10 cellular contexts compared by ENCODE assay signal in the genomic region with DNA sequence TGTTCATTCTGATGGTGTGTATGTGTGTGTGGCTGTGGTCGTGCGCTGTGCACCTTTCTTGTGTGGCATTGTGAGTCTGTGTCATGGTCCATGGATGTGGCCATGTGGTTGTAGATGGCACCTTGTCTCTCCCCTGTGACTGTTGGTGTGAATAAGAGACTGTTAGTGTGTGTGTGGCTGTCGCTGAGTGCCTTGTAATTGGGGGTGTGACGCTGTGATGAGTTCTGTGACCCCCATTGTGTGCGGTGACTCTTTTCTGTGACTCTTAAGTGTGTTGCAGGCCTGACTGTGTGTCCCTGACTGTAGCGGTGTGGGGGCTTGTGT. TPM values are rescaled to one million over a fixed set of nuclear protein-coding genes. Genes with fewer than 3 reads are reported as not detected.
DNase-seq lines count a peak whose midpoint lies in the region; ATAC-seq, FAIRE-seq and TF ChIP-seq lines count a peak whose summit lies in the region.
"Had no signal": no experiment of that assay in that cellular context is flagged by ENCODE, and none has a peak within 500 bp of the region (broad histone marks: within the 10 kb centered on the region; RNA-seq: fewer than 3 reads in every experiment).

No MANE protein-coding gene starts in this region.

- H3K36me3 ChIP-seq in astrocyte (ENCODE audit: insufficient read depth, low read length) (no peaks in the 10 kb centered on the region), right lobe of liver (no peaks in the 10 kb centered on the region)

- H3K9me3 Mint-ChIP-seq in activated CD4-positive, alpha-beta T cell treated with anti-CD3 and anti-CD28 coated beads, Interleukin-2, amount 10 ng/mL, durations not matched to agents 7 days and 5 days, result no peaks in the 10 kb centered on the region
- H3K9me3 Mint-ChIP-seq in astrocyte (ENCODE audit: unreplicated experiment), result peaks cover 2% of the 10 kb centered on the region

- H3K27me3 Mint-ChIP-seq in activated CD4-positive, alpha-beta T cell treated with anti-CD3 and anti-CD28 coated beads, Interleukin-2, amount 10 ng/mL, durations not matched to agents 7 days and 5 days, result peaks cover 9% of the 10 kb centered on the region
- H3K27me3 Mint-ChIP-seq in astrocyte (ENCODE audit: low read depth, unreplicated experiment), result peaks cover 10% of the 10 kb centered on the region

- intact Hi-C loops in right lobe of liver (cut with DNase I), result no loop called here

- peaks cover 35% of the 10 kb centered on the region for H4K20me1 ChIP-seq in astrocyte (ENCODE audit: insufficient read depth, low read length)

- H3K4me2 ChIP-seq in astrocyte (ENCODE audit: low read length), result peak overlapping the region; percentile 96

- no peak for DNase-seq in activated CD4-positive, alpha-beta T cell treated with anti-CD3 and anti-CD28 coated beads, Interleukin-2, amount 10 ng/mL, durations not matched to agents 7 days and 5 days
- no peak for DNase-seq in activated CD4-positive, alpha-beta T cell treated with anti-CD3 and anti-CD28 coated beads for 1 hour
- DNase-seq in astrocyte (ENCODE audit: low read depth), result no peak
- DNase-seq in right lobe of liver, result no peak
- no peak for DNase-seq in NCI-H1417 (lab: John Stamatoyannopoulos, UW)
- DNase-seq in NCI-H1092 treated with DMSO at 0.1 percent for 48 hours (lab: John Stamatoyannopoulos, UW), result no peak
- DNase-seq: COR-L47, NCI-H526 had no signal

- CTCF ChIA-PET in activated CD4-positive, alpha-beta T cell treated with anti-CD3 and anti-CD28 coated beads, Interleukin-2, amount 10 ng/mL, durations not matched to agents 7 days and 5 days (lab: Charles Lee), result no interaction called here

- ATAC-seq in right lobe of liver, result no peak
- ATAC-seq in HG03565 (IDR thresholded peaks at IDR 0.05; ENCODE audit: unreplicated experiment), result no peak

- no peak overlapping the region for H3K27ac Mint-ChIP-seq in activated CD4-positive, alpha-beta T cell treated with anti-CD3 and anti-CD28 coated beads, Interleukin-2, amount 10 ng/mL, durations not matched to agents 7 days and 5 days
- H3K27ac Mint-ChIP-seq in astrocyte (ENCODE audit: unreplicated experiment), result peak overlapping the region; percentile 9

- H3K4me3 Mint-ChIP-seq in activated CD4-positive, alpha-beta T cell treated with anti-CD3 and anti-CD28 coated beads, Interleukin-2, amount 10 ng/mL, durations not matched to agents 7 days and 5 days, result peak overlapping the region; percentile 2
- H3K4me3 Mint-ChIP-seq in astrocyte (ENCODE audit: unreplicated experiment), result peak overlapping the region; percentile 91

- H3K9me3 ChIP-seq in astrocyte (ENCODE audit: insufficient read depth, low read depth, low read length) (no peaks in the 10 kb centered on the region), right lobe of liver (no peaks in the 10 kb centered on the region)

- H2AFZ ChIP-seq in astrocyte (ENCODE audit: low read depth, low read length), result no peak overlapping the region

- no CpG with 5 or more reads among the region's 6 CpGs for WGBS in right lobe of liver (ENCODE audit: insufficient coverage, low coverage, low lambda C conversion rate, missing lambda C conversion rate)

- POLR2A ChIA-PET in activated CD4-positive, alpha-beta T cell treated with anti-CD3 and anti-CD28 coated beads, Interleukin-2, amount 10 ng/mL, durations not matched to agents 7 days and 5 days (lab: Charles Lee), result interaction anchor here (0.5 kb wide), 1 partner anchor 162 kb away, joined by 3 read pairs; no protein-coding TSS in a partner anchor

- no peak for TF ChIP-seq POLR2A in right lobe of liver (IDR thresholded peaks at IDR 0.05)

- FAIRE-seq in astrocyte (lab: Jason Lieb, UNC), result no peak

- peak overlapping the region; percentile 71 for H3K9ac ChIP-seq in astrocyte (ENCODE audit: low read length)

- H3K27me3 ChIP-seq in astrocyte (ENCODE audit: insufficient read depth, low read length), result no peaks in the 10 kb centered on the region
- no peaks in the 10 kb centered on the region for H3K27me3 ChIP-seq in right lobe of liver

- peaks cover 6% of the 10 kb centered on the region for H3K79me2 ChIP-seq in astrocyte (ENCODE audit: insufficient read depth, low read length)

- H3K27ac ChIP-seq in astrocyte (ENCODE audit: low read depth, low read length), result no peak overlapping the region
- no peak overlapping the region for H3K27ac ChIP-seq in right lobe of liver
- H3K27ac ChIP-seq in temporal lobe (ENCODE audit: low read depth, low read length), result peak overlapping the region; percentile 84

- H3K4me3 ChIP-seq in astrocyte (ENCODE audit: insufficient read depth, low read depth, low read length) (peak overlapping the region; percentile 68), right lobe of liver (peak overlapping the region; percentile 48 to 53 (median 50))

- no peaks in the 10 kb centered on the region for H3K36me3 Mint-ChIP-seq in activated CD4-positive, alpha-beta T cell treated with anti-CD3 and anti-CD28 coated beads, Interleukin-2, amount 10 ng/mL, durations not matched to agents 7 days and 5 days (ENCODE audit: low read depth)
- H3K36me3 Mint-ChIP-seq in astrocyte (ENCODE audit: low read depth, unreplicated experiment), result peaks cover 15% of the 10 kb centered on the region

- TF ChIP-seq CTCF in astrocyte (IDR thresholded peaks at IDR 0.05; ENCODE audit: insufficient read depth, low read depth, low read length) (no peak), right lobe of liver (IDR thresholded peaks at IDR 0.05) (no peak)

- H3K4me1 ChIP-seq in astrocyte (ENCODE audit: insufficient read depth, low read length), result peaks cover 8% of the 10 kb centered on the region
- H3K4me1 ChIP-seq in right lobe of liver, result peaks cover 0 to 8% (median 2%) of the 10 kb centered on the region in 4 donors

- H3K4me1 Mint-ChIP-seq in activated CD4-positive, alpha-beta T cell treated with anti-CD3 and anti-CD28 coated beads, Interleukin-2, amount 10 ng/mL, durations not matched to agents 7 days and 5 days, result peaks cover 8% of the 10 kb centered on the region
- H3K4me1 Mint-ChIP-seq in astrocyte (ENCODE audit: low read depth, unreplicated experiment), result peaks cover 4% of the 10 kb centered on the region

RNA-seq across cellular contexts. Expression of a gene that starts 0.8 kb away (rescaled TPM):
- 1 to 10 TPM; 1.3 to 1.9 TPM for total RNA-seq in activated CD4-positive, alpha-beta T cell treated with anti-CD3 and anti-CD28 coated beads, Interleukin-2, amount 10 ng/mL, durations not matched to agents 7 days and 5 days
- total RNA-seq in astrocyte (37.8 and 46.6 TPM in 2 replicates), right lobe of liver (10 to 100 TPM in 3 of 6 experiments, 1 to 10 TPM in 3; 6.7 to 17.5 (median 10.2) TPM), temporal lobe (47.2 TPM)

RNA-seq across cellular contexts. Expression of a gene that starts 9.7 kb away (rescaled TPM):
- total RNA-seq in activated CD4-positive, alpha-beta T cell treated with anti-CD3 and anti-CD28 coated beads, Interleukin-2, amount 10 ng/mL, durations not matched to agents 7 days and 5 days, result 10 to 100 TPM; 18.0 to 20.5 TPM
- 11.8 and 14.8 TPM in 2 replicates for total RNA-seq in astrocyte
- 10 to 100 TPM in 5 of 6 experiments, 1 to 10 TPM in 1; 8.4 to 27.9 (median 23.4) TPM for total RNA-seq in right lobe of liver
- total RNA-seq in temporal lobe, result 3.2 TPM

RNA-seq across cellular contexts. Expression of a gene that starts 10.0 kb away (rescaled TPM):
- 10 to 100 TPM; 25.9 to 26.7 TPM for total RNA-seq in activated CD4-positive, alpha-beta T cell treated with anti-CD3 and anti-CD28 coated beads, Interleukin-2, amount 10 ng/mL, durations not matched to agents 7 days and 5 days
- total RNA-seq in astrocyte (45.0 and 46.0 TPM in 2 replicates), right lobe of liver (100 to 1,000 TPM; 138 to 605 (median 165) TPM), temporal lobe (33.7 TPM)

RNA-seq across cellular contexts. Expression of a gene that starts 16.6 kb away (rescaled TPM):
- total RNA-seq in activated CD4-positive, alpha-beta T cell treated with anti-CD3 and anti-CD28 coated beads, Interleukin-2, amount 10 ng/mL, durations not matched to agents 7 days and 5 days, result 1 to 10 TPM; 3.2 to 3.6 TPM
- total RNA-seq in astrocyte, result 8.0 and 14.4 TPM in 2 replicates
- 1 to 10 TPM; 2.7 to 4.5 (median 4.0) TPM for total RNA-seq in right lobe of liver
- 12.0 TPM for total RNA-seq in temporal lobe

RNA-seq across cellular contexts. Expression of a gene that starts 18.4 kb away (rescaled TPM):
- 1 to 10 TPM; 2.9 to 3.5 TPM for total RNA-seq in activated CD4-positive, alpha-beta T cell treated with anti-CD3 and anti-CD28 coated beads, Interleukin-2, amount 10 ng/mL, durations not matched to agents 7 days and 5 days
- total RNA-seq in astrocyte (1.7 and 1.8 TPM in 2 replicates), right lobe of liver (1 to 10 TPM; 1.4 to 2.7 (median 2.3) TPM), temporal lobe (0.25 TPM)
